ENCODE assay signal across 3 cellular contexts in the genomic region with DNA sequence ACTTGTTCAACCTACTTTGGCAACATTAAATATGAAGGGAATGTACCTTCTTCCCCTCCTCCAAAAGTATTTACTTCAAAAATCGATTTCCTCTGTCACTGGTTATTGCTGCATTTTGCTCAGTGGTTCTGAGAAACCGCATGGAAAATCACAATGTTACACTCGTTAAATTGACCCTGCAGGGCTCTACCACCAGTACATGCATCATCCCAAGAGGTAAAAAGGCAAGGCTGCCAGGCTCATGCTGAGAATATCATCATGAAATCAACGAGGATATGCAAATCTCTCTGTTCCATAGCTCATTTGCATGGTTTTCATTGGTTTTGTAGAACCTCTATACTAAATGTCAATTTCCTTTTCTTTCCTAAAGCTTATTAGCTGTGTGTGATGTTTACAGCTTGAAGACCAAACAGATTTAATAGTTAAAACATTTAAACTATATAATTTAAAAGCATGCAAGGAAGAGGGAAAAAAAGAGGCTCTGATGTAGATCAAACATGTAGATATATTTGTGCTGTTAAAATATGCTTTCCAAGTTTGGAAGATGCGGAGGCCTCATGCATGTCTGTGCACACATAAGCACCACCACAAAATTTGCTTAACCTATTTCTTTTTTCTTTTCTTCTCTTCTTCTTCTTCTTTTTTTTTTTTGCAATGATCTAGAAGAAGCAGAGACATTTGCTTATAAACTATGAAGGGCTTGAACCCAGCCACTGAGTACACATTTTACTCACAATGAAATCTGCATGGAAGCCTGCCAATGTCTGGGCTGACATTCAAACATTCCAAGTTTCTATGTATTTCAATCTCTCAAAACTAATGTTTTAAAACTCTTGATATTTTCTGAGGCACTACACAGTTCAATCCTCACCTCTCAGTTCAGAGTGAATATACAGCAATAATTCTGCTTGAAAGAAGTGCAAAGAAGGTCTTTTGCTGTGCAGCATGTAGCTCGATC.
TF ChIP-seq lines count a peak whose summit lies in the region.

No MANE protein-coding gene starts in this region.

TF ChIP-seq in SK-N-SH treated with all-trans-retinoic acid at 6 μM for 48 hours, 23 proteins besides CTCF, POLR2A, EP300 and RAD21 (continued from another document):
- TF ChIP-seq, protein P1, sequence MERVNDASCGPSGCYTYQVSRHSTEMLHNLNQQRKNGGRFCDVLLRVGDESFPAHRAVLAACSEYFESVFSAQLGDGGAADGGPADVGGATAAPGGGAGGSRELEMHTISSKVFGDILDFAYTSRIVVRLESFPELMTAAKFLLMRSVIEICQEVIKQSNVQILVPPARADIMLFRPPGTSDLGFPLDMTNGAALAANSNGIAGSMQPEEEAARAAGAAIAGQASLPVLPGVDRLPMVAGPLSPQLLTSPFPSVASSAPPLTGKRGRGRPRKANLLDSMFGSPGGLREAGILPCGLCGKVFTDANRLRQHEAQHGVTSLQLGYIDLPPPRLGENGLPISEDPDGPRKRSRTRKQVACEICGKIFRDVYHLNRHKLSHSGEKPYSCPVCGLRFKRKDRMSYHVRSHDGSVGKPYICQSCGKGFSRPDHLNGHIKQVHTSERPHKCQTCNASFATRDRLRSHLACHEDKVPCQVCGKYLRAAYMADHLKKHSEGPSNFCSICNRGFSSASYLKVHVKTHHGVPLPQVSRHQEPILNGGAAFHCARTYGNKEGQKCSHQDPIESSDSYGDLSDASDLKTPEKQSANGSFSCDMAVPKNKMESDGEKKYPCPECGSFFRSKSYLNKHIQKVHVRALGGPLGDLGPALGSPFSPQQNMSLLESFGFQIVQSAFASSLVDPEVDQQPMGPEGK (CRISPR knock-in tag; IDR thresholded peaks at IDR 0.05; ENCODE audit: borderline replicate concordance), result no peak
- TF ChIP-seq CSRNP3 (CRISPR knock-in tag; IDR thresholded peaks at IDR 0.05) (no peak), ZNF70 (CRISPR knock-in tag; IDR thresholded peaks at IDR 0.05) (no peak), GLIS3 (CRISPR knock-in tag; IDR thresholded peaks at IDR 0.05) (no peak), ESRRG (CRISPR knock-in tag; IDR thresholded peaks at IDR 0.05) (no peak), ZC3H10 (CRISPR knock-in tag; IDR thresholded peaks at IDR 0.05) (no peak), OSR1 (CRISPR knock-in tag; IDR thresholded peaks at IDR 0.05) (no peak), TCF4 (CRISPR knock-in tag; IDR thresholded peaks at IDR 0.05; ENCODE audit: borderline replicate concordance) (no peak), PPARA (CRISPR knock-in tag; IDR thresholded peaks at IDR 0.05; ENCODE audit: borderline replicate concordance) (no peak), ZNF8 (CRISPR knock-in tag; IDR thresholded peaks at IDR 0.05) (no peak)

TF ChIP-seq in SK-N-SH, 30 proteins besides CTCF, POLR2A, EP300 and RAD21 (continued from another document):
- TF ChIP-seq, protein P2, sequence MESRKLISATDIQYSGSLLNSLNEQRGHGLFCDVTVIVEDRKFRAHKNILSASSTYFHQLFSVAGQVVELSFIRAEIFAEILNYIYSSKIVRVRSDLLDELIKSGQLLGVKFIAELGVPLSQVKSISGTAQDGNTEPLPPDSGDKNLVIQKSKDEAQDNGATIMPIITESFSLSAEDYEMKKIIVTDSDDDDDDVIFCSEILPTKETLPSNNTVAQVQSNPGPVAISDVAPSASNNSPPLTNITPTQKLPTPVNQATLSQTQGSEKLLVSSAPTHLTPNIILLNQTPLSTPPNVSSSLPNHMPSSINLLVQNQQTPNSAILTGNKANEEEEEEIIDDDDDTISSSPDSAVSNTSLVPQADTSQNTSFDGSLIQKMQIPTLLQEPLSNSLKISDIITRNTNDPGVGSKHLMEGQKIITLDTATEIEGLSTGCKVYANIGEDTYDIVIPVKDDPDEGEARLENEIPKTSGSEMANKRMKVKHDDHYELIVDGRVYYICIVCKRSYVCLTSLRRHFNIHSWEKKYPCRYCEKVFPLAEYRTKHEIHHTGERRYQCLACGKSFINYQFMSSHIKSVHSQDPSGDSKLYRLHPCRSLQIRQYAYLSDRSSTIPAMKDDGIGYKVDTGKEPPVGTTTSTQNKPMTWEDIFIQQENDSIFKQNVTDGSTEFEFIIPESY (IDR thresholded peaks at IDR 0.05; ENCODE audit: borderline replicate concordance, low read depth), result no peak
- no peak for TF ChIP-seq RXRA (IDR thresholded peaks at IDR 0.05; ENCODE audit: borderline replicate concordance, low read depth)
- TF ChIP-seq GATA2 (CRISPR knock-in tag; IDR thresholded peaks at IDR 0.05), result no peak
- no peak for TF ChIP-seq TAF1 (IDR thresholded peaks at IDR 0.05; ENCODE audit: borderline replicate concordance, low read depth, low read length)
- no peak for TF ChIP-seq EZH2phosphoT487 (IDR thresholded peaks at IDR 0.05; ENCODE audit: borderline replicate concordance, low read depth)
- TF ChIP-seq NFIC (IDR thresholded peaks at IDR 0.05; ENCODE audit: borderline replicate concordance), result no peak
- no peak for TF ChIP-seq TEAD4 (IDR thresholded peaks at IDR 0.05; ENCODE audit: borderline replicate concordance, insufficient read depth)
- no peak for TF ChIP-seq PBX3 (IDR thresholded peaks at IDR 0.05)
- TF ChIP-seq JUND (IDR thresholded peaks at IDR 0.05), result no peak
- no peak for TF ChIP-seq RCOR1 (IDR thresholded peaks at IDR 0.05; ENCODE audit: low read length)
- TF ChIP-seq MEF2A (IDR thresholded peaks at IDR 0.05; ENCODE audit: borderline replicate concordance, low read depth), result no peak
- TF ChIP-seq RFX5 (IDR thresholded peaks at IDR 0.05; ENCODE audit: low read length), result no peak
- TF ChIP-seq, protein P3, sequence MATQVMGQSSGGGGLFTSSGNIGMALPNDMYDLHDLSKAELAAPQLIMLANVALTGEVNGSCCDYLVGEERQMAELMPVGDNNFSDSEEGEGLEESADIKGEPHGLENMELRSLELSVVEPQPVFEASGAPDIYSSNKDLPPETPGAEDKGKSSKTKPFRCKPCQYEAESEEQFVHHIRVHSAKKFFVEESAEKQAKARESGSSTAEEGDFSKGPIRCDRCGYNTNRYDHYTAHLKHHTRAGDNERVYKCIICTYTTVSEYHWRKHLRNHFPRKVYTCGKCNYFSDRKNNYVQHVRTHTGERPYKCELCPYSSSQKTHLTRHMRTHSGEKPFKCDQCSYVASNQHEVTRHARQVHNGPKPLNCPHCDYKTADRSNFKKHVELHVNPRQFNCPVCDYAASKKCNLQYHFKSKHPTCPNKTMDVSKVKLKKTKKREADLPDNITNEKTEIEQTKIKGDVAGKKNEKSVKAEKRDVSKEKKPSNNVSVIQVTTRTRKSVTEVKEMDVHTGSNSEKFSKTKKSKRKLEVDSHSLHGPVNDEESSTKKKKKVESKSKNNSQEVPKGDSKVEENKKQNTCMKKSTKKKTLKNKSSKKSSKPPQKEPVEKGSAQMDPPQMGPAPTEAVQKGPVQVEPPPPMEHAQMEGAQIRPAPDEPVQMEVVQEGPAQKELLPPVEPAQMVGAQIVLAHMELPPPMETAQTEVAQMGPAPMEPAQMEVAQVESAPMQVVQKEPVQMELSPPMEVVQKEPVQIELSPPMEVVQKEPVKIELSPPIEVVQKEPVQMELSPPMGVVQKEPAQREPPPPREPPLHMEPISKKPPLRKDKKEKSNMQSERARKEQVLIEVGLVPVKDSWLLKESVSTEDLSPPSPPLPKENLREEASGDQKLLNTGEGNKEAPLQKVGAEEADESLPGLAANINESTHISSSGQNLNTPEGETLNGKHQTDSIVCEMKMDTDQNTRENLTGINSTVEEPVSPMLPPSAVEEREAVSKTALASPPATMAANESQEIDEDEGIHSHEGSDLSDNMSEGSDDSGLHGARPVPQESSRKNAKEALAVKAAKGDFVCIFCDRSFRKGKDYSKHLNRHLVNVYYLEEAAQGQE (IDR thresholded peaks at IDR 0.05; ENCODE audit: low read depth, low read length), result no peak
- TF ChIP-seq FOXJ3 (CRISPR knock-in tag; IDR thresholded peaks at IDR 0.05), result no peak
- TF ChIP-seq, protein P4, sequence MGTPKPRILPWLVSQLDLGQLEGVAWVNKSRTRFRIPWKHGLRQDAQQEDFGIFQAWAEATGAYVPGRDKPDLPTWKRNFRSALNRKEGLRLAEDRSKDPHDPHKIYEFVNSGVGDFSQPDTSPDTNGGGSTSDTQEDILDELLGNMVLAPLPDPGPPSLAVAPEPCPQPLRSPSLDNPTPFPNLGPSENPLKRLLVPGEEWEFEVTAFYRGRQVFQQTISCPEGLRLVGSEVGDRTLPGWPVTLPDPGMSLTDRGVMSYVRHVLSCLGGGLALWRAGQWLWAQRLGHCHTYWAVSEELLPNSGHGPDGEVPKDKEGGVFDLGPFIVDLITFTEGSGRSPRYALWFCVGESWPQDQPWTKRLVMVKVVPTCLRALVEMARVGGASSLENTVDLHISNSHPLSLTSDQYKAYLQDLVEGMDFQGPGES (IDR thresholded peaks at IDR 0.05; ENCODE audit: low read depth, low read length), result no peak
- no peak for TF ChIP-seq GABPA (IDR thresholded peaks at IDR 0.05; ENCODE audit: low read depth)
TF ChIP-seq in SK-N-SH: peak in this region for 0.

TF ChIP-seq in GM23338, 12 proteins besides CTCF, POLR2A, EP300 and RAD21 (continued from another document and continues in another):
- TF ChIP-seq, protein P3 (IDR thresholded peaks at IDR 0.05; ENCODE audit: unreplicated experiment), result no peak
- no peak for TF ChIP-seq EZH2 (IDR thresholded peaks at IDR 0.05; ENCODE audit: low read depth, unreplicated experiment)
- no peak for TF ChIP-seq POLR2AphosphoS5 (IDR thresholded peaks at IDR 0.05; ENCODE audit: low read depth)
- TF ChIP-seq ETS1 (IDR thresholded peaks at IDR 0.05), result no peak
- no peak for TF ChIP-seq ZNF114 (CRISPR knock-in tag; IDR thresholded peaks at IDR 0.05)
